In the genomic region with DNA sequence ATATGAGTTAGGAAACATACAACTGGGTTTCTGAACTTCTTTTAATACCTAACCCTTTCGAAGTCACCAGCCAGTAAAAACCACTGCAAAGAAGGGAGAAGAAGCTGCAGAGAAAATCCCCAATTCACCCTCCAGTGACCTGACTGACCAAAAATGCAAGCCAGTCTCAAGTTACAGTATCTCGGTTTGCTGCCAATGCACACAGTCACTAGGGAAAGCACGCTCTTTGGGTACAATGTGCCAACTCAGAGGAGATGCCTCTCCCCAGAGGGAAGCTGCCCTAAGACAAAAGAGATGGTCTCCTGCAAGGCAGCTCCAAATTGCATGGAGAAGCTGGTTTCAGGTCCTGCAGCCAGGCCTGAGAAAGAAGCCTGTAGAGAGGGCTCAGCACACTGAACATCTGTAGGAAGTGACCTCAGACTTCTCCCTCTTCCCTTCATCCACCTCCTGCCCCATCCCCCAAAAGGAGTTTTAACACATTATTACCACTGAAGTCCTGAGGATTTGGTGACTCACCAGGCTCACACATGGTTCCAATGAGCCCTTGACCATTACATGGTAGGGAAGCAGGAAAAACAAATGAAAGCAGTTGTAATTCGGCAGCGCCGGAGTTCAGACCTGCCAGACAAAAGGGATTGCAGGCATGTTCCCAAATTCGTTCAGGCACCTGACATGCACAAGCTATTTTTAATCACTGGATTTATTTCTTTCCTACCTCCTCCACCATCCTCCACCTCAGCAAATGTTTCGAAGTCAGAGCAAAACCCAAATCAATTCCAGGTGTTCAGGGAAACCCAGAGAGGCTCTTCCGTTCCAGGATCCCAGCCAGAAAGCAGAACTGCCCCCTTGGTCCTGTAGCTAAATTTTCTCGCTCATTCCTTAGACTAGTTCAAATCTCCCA, we compare ENCODE assay signal across 8 cellular contexts.
DNase-seq lines count a peak whose midpoint lies in the region; TF ChIP-seq lines count a peak whose summit lies in the region.

No MANE protein-coding gene starts in this region.

- H3K36me3 ChIP-seq in MG63 (peaks cover 37% of the 10 kb centered on the region), kidney epithelial cell (ENCODE audit: control insufficient read depth, insufficient read depth, low read length) (no peaks in the 10 kb centered on the region), transverse colon (no peaks in the 10 kb centered on the region)

- H3K9me3 ChIP-seq in MG63 (no peaks in the 10 kb centered on the region), transverse colon (no peaks in the 10 kb centered on the region)

- in situ Hi-C loops in transverse colon (cut with MboI; ENCODE audit: low pct_ligation_motif_present in 1 of 4, low pct_unique_long_range_greater_than_20kb in 1 of 4, low sequenced_read_pairs in 3 of 4), result no loop called here

- peaks cover 20 to 94% (median 52%) of the 10 kb centered on the region in 4 donors for H3K4me1 ChIP-seq in transverse colon

- WGBS in transverse colon (ENCODE audit: low coverage in 1 of 2), 2 donors, result 54 to 78% methylated on average over 3 to 10 of the region's 10 CpGs

- H3K27ac ChIP-seq in angular gyrus (ENCODE audit: low read depth, low read length), result peak overlapping the region; percentile 5
- peak overlapping the region; percentile 75 to 94 (median 92) for H3K27ac ChIP-seq in transverse colon

- H3K27me3 ChIP-seq in MG63, result no peaks in the 10 kb centered on the region
- H3K27me3 ChIP-seq in kidney epithelial cell (ENCODE audit: control insufficient read depth, insufficient read depth, low read length), result no peaks in the 10 kb centered on the region
- H3K27me3 ChIP-seq in transverse colon, result no peaks in the 10 kb centered on the region

- TF ChIP-seq EP300 in transverse colon (IDR thresholded peaks at IDR 0.05; ENCODE audit: low read depth), result no peak

- no peak for TF ChIP-seq POLR2A in transverse colon (IDR thresholded peaks at IDR 0.05)

- no peak for TF ChIP-seq CTCF in kidney epithelial cell (IDR thresholded peaks at IDR 0.05; ENCODE audit: insufficient read depth, low read length, poor library complexity, severe bottlenecking)
- TF ChIP-seq CTCF in transverse colon (IDR thresholded peaks at IDR 0.05), result no peak

- intact Hi-C loops in transverse colon (cut with DNase I; ENCODE audit: low total_unique reads), result no loop called here

- DNase-seq in NCI-H510A treated with DMSO at 0.1 percent for 48 hours (lab: John Stamatoyannopoulos, UW) (peak; percentile 65), NCI-H510A (lab: John Stamatoyannopoulos, UW) (no peak), GOT3 (lab: John Stamatoyannopoulos, UW) (peak; percentile 64), MG63 (peak; percentile 90), kidney epithelial cell (ENCODE audit: low read depth) (peak; percentile 91), transverse colon (no peak), cortex of kidney (lab: John Stamatoyannopoulos, UW) (no peak)

- peak overlapping the region; percentile 22 for H3K4me3 ChIP-seq in MG63
- no peak overlapping the region for H3K4me3 ChIP-seq in kidney epithelial cell (ENCODE audit: low read depth, low read length)
- H3K4me3 ChIP-seq in transverse colon, result peak overlapping the region in 1 of 4 donors; percentile 20

Comparison
In these comparisons a context has a peak if more than half of its experiments do, and no peak if none do; other contexts are left out.
1. DNase-seq: peak in NCI-H510A treated with DMSO at 0.1 percent for 48 hours (single experiment), GOT3 (single experiment), MG63 (single experiment) and kidney epithelial cell (single experiment); none in NCI-H510A (single experiment), transverse colon (single experiment) and cortex of kidney (single experiment).